ENCODE assay signal across 7 cellular contexts in the genomic region with DNA sequence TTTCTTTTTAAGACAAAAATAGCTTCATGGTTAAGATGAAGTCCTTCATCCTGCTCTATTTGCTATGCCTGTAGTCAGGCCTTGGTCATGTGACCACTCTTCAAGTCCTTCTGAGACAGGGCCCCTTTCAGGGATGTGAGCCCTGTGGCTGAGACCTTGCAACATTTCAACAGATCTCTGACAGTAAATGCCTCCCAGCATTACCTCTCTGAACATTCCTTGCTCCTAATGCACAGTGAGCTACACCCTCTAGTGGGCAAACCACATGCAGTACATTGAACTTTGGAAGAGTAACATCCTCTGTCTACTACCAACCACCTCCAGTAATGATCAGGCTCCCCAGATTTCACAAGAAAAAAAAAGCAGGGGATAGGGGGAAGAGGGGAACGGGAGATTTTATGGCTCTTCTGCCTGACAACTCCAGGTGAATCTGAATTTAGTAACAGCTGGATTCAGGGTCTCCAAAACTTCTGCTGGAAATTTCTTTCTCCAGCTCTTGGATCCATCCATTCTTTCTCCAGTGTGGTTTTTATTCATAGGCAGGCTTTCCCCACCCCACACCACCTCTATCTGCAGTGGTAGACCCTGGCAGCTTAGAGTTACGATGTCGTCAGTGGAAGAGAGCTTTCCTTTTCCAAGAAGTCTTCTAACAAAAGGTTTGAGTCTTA. TPM values are rescaled to one million over a fixed set of nuclear protein-coding genes. Genes with fewer than 3 reads are reported as not detected.
DNase-seq lines count a peak whose midpoint lies in the region; ATAC-seq and TF ChIP-seq lines count a peak whose summit lies in the region.

No MANE protein-coding gene starts in this region.

- H3K4me3 ChIP-seq in thoracic aorta = no peak overlapping the region

- H3K27me3 ChIP-seq in thoracic aorta (replicated peaks; ENCODE audit: insufficient read depth) = no peaks in the 10 kb centered on the region

- no peaks in the 10 kb centered on the region for H3K9me3 ChIP-seq in thoracic aorta

- no peaks in the 10 kb centered on the region for H3K4me1 ChIP-seq in thoracic aorta (ENCODE audit: control insufficient read depth in 1 of 2, low read depth in 2 of 2)

- peak; percentile 75 for ATAC-seq in GM19455 (IDR thresholded peaks at IDR 0.05; ENCODE audit: unreplicated experiment)
- ATAC-seq in HG03442 (IDR thresholded peaks at IDR 0.05; ENCODE audit: unreplicated experiment) = peak; percentile 96
- no peak for ATAC-seq in thoracic aorta (ENCODE audit: insufficient number of reproducible peaks, low FRiP score, low read depth)

- DNase-seq in ELR (ENCODE audit: low read depth) (peak; percentile 72), NCI-H82 treated with DMSO at 0.1 percent for 48 hours (lab: John Stamatoyannopoulos, UW; ENCODE audit: unreplicated experiment) (peak; percentile 47), astrocyte of the hippocampus (ENCODE audit: low read depth, low spot score) (peak; percentile 65), iPS-NIHi7 (ENCODE audit: extremely low spot score) (peak; percentile 79), thoracic aorta (ENCODE audit: low spot score) (no peak)

- no peaks in the 10 kb centered on the region for H3K36me3 ChIP-seq in thoracic aorta

- no peak overlapping the region for H3K27ac ChIP-seq in thoracic aorta

- TF ChIP-seq CTCF in thoracic aorta (IDR thresholded peaks at IDR 0.05) = peak; percentile 41

RNA-seq across cellular contexts. Expression of a gene that starts 8.9 kb away (rescaled TPM):
- 100 to 1,000 TPM in 1 of 2 donors, 10 to 100 TPM in 1; 33.7 to 121 TPM for total RNA-seq in thoracic aorta

RNA-seq across cellular contexts. Expression of a gene that starts 39.5 kb away (rescaled TPM):
- total RNA-seq in thoracic aorta = not detected
